Comparison of ENCODE assay signal across 8 cellular contexts in genomic region chr12:15151141-15152091, GRCh38.
A peak's percentile ranks its signal among the peaks of the same experiment; 100 is the strongest.
DNase-seq lines count a peak whose midpoint lies in the region; ATAC-seq and TF ChIP-seq lines count a peak whose summit lies in the region.

No MANE protein-coding gene starts in this region.

- H3K9me2 ChIP-seq in OCI-LY1 (ENCODE audit: low read depth, low read length): no peaks in the 10 kb centered on the region

- peak; percentile 39 for TF ChIP-seq CTCF in GM12873 (IDR thresholded peaks at IDR 0.05; ENCODE audit: insufficient read depth, low read depth, low read length, missing control alignments)
- TF ChIP-seq CTCF in OCI-LY1 (IDR thresholded peaks at IDR 0.05; ENCODE audit: low read length): peak; percentile 47; the same call in 1 of the 2 replicates

- no peaks in the 10 kb centered on the region for H3K9me3 ChIP-seq in OCI-LY1 (ENCODE audit: low read length)

- no peak overlapping the region for H2AFZ ChIP-seq in OCI-LY1 (ENCODE audit: low read length)

- H3K79me2 ChIP-seq in OCI-LY1 (ENCODE audit: insufficient read depth, low read length): no peaks in the 10 kb centered on the region

- H4K20me1 ChIP-seq in OCI-LY1 (ENCODE audit: insufficient read depth, low read length): no peaks in the 10 kb centered on the region

- H3K9ac ChIP-seq in OCI-LY1 (ENCODE audit: low read length): no peak overlapping the region
- no peak overlapping the region for H3K9ac ChIP-seq in rectal smooth muscle tissue (ENCODE audit: low read length)

- no peak for ATAC-seq in GM21526 (IDR thresholded peaks at IDR 0.05; ENCODE audit: low FRiP score, unreplicated experiment)

- H3F3A ChIP-seq in OCI-LY1 (ENCODE audit: insufficient read depth, low read length): no peaks in the 10 kb centered on the region

- no peaks in the 10 kb centered on the region for H3K4me1 ChIP-seq in OCI-LY1 (ENCODE audit: insufficient read depth, low read length, severe bottlenecking)
- H3K4me1 ChIP-seq in rectal smooth muscle tissue (ENCODE audit: control insufficient read depth, insufficient read depth, low read length): peaks cover 47% of the 10 kb centered on the region

- H3K27me3 ChIP-seq in OCI-LY1 (ENCODE audit: insufficient read depth, low read length): no peaks in the 10 kb centered on the region
- no peaks in the 10 kb centered on the region for H3K27me3 ChIP-seq in rectal smooth muscle tissue (ENCODE audit: control insufficient read depth, insufficient read depth, low read length)

- H3K4me3 ChIP-seq in OCI-LY1 (ENCODE audit: low read depth, low read length, poor library complexity, severe bottlenecking) (no peak overlapping the region), rectal smooth muscle tissue (ENCODE audit: low read length) (no peak overlapping the region)

- no peaks in the 10 kb centered on the region for H3K36me3 ChIP-seq in OCI-LY1 (ENCODE audit: insufficient read depth, low read length)
- H3K36me3 ChIP-seq in rectal smooth muscle tissue (ENCODE audit: control insufficient read depth, insufficient read depth, low read length): no peaks in the 10 kb centered on the region

- DNase-seq in fibroblast of the conjunctiva (ENCODE audit: low read depth) (peak; percentile 35), NCI-H2196 treated with DMSO at 0.1 percent for 48 hours (lab: John Stamatoyannopoulos, UW; ENCODE audit: unreplicated experiment) (no peak), NCI-H2171 (lab: John Stamatoyannopoulos, UW) (no peak)
- DNase-seq in stimulated activated CD4-positive, alpha-beta T cell treated with anti-CD3 and anti-CD28 coated beads, Interleukin-2, amount 100 ng/mL, for 24 hours: no peak

- H3K27ac ChIP-seq in OCI-LY1 (ENCODE audit: low read depth, low read length, poor library complexity, severe bottlenecking): no peak overlapping the region
- H3K27ac ChIP-seq in rectal smooth muscle tissue (ENCODE audit: low read depth, low read length): peak overlapping the region; percentile 74

- no peak overlapping the region for H3K4me2 ChIP-seq in OCI-LY1 (ENCODE audit: low read length)
